Comparison of ENCODE assay signal across 25 cellular contexts in genomic region chr5:114377050-114377844, GRCh38. TPM values are rescaled to one million over a fixed set of nuclear protein-coding genes. Genes with fewer than 3 reads are reported as not detected.
"Had no signal": no experiment of that assay in that cellular context is flagged by ENCODE, and none has a peak within 500 bp of the region (broad histone marks: within the 10 kb centered on the region; RNA-seq: fewer than 3 reads in every experiment).

No MANE protein-coding gene starts in this region.

- H3K4me1 ChIP-seq: colonic mucosa, lower lobe of right lung, parathyroid adenoma, psoas muscle, sigmoid colon had no signal

- DNase-seq: dermis blood vessel endothelial cell; effector CD4-positive, alpha-beta T cell; heart right ventricle; hypothalamus; kidney glomerular epithelial cell; lower lobe of right lung; mesendoderm; naive thymus-derived CD4-positive, alpha-beta T cell; nephron progenitor cell; psoas muscle; retina; sigmoid colon; stimulated activated CD4-positive, alpha-beta T cell treated with anti-CD3 and anti-CD28 coated beads, Interleukin-2, amount 100 ng/mL, for 24 hours; stimulated activated CD4-positive, alpha-beta T cell treated with anti-CD3 and anti-CD28 coated beads, Interleukin-4, amount 100 ng/mL, for 4 hours; stimulated activated naive CD4-positive, alpha-beta T cell; stomach; substantia nigra had no signal

- H3K36me3 ChIP-seq: colonic mucosa, heart right ventricle, lower lobe of right lung, sigmoid colon, stomach, thoracic aorta, transverse colon had no signal

- H3K4me3 ChIP-seq: colonic mucosa, heart right ventricle, lower lobe of right lung, psoas muscle, sigmoid colon, skin epidermis, stomach, thoracic aorta, transverse colon had no signal

- H3K27me3 ChIP-seq: colonic mucosa, heart right ventricle, sigmoid colon, stomach, transverse colon had no signal

- H3K27ac ChIP-seq: colonic mucosa, heart right ventricle, lower lobe of right lung, parathyroid adenoma, psoas muscle, sigmoid colon, skin epidermis, stomach, thoracic aorta, transverse colon had no signal

- ATAC-seq: naive thymus-derived CD4-positive, alpha-beta T cell; psoas muscle had no signal

- FAIRE-seq: frontal cortex, islet of Langerhans had no signal

- H3K9ac ChIP-seq: parathyroid adenoma had no signal

- H3K79me2 ChIP-seq: parathyroid adenoma had no signal

- H3K9me3 ChIP-seq: colonic mucosa, heart right ventricle, lower lobe of right lung, psoas muscle, sigmoid colon, stomach, thoracic aorta, transverse colon had no signal

- H2AFZ ChIP-seq: parathyroid adenoma had no signal

RNA-seq across cellular contexts. Expression of gene KCNN2, which starts 15.4 kb away (rescaled TPM):
- total RNA-seq: mononuclear cell; naive thymus-derived CD4-positive, alpha-beta T cell; thoracic aorta had no signal
- polyA plus RNA-seq: naive thymus-derived CD4-positive, alpha-beta T cell had no signal
